8 cellular contexts compared by ENCODE assay signal in genomic region chr22:21952586-21953571, GRCh38. TPM values are rescaled to one million over a fixed set of nuclear protein-coding genes. Genes with fewer than 3 reads are reported as not detected.
A peak's percentile ranks its signal among the peaks of the same experiment; 100 is the strongest.
DNase-seq lines count a peak whose midpoint lies in the region; ATAC-seq, FAIRE-seq and TF ChIP-seq lines count a peak whose summit lies in the region.

Gene PPM1F, minus strand, starts transcription at chr22:21952848. Its CDS starts 6,800 bp downstream, at chr22:21946048.

- H3K27ac Mint-ChIP-seq in chondrocyte (ENCODE audit: unreplicated experiment) = peak within 1 kb of the TSS; percentile 78

- FAIRE-seq in GM12892 (lab: Jason Lieb, UNC) = peak; percentile 96

- no peaks in the 10 kb centered on the region for H3K27me3 ChIP-seq in kidney epithelial cell (ENCODE audit: control insufficient read depth, insufficient read depth, low read length)

- DNase-seq in GM12892 (ENCODE audit: insufficient read length) = peak; percentile 97
- peak; percentile 77 for DNase-seq in NCI-H345 (lab: John Stamatoyannopoulos, UW)
- peak; percentile 84 to 85 for DNase-seq in activated CD4-positive, alpha-beta T cell treated with anti-CD3 and anti-CD28 coated beads for 24 hours (ENCODE audit: low read depth in 2 of 2)
- no peak for DNase-seq in chondrocyte (ENCODE audit: low spot score)
- DNase-seq in kidney epithelial cell (ENCODE audit: low read depth) = no peak
- DNase-seq in stimulated activated CD4-positive, alpha-beta T cell treated with anti-CD3 and anti-CD28 coated beads, Interleukin-15, amount 100 ng/mL, for 24 hours = peak; percentile 92

- H3K4me3 ChIP-seq in kidney epithelial cell (ENCODE audit: low read depth, low read length) = peak within 1 kb of the TSS; percentile 86

- no peak for TF ChIP-seq POLR2A in GM12892 (IDR thresholded peaks at IDR 0.05; ENCODE audit: low read depth, low read length)

- ATAC-seq in HG02885 (IDR thresholded peaks at IDR 0.05; ENCODE audit: poor library complexity, unreplicated experiment) (peak; percentile 80), HG02884 (IDR thresholded peaks at IDR 0.05; ENCODE audit: unreplicated experiment) (no peak)

- peak within 1 kb of the TSS; percentile 84 for H3K4me3 Mint-ChIP-seq in chondrocyte (ENCODE audit: unreplicated experiment)

- TF ChIP-seq CTCF in chondrocyte (IDR thresholded peaks at IDR 0.05) (peak; percentile 86), kidney epithelial cell (IDR thresholded peaks at IDR 0.05; ENCODE audit: insufficient read depth, low read length, poor library complexity, severe bottlenecking) (peak; percentile 70)

- no peaks in the 10 kb centered on the region for H3K27me3 Mint-ChIP-seq in chondrocyte (ENCODE audit: low read depth)

- H3K4me1 Mint-ChIP-seq in chondrocyte (ENCODE audit: low read depth) = peaks cover 11% of the 10 kb centered on the region

- no peaks in the 10 kb centered on the region for H3K9me3 Mint-ChIP-seq in chondrocyte (ENCODE audit: low read depth)

- H3K36me3 ChIP-seq in kidney epithelial cell (ENCODE audit: control insufficient read depth, insufficient read depth, low read length) = no peaks in the 10 kb centered on the region

- no peaks in the 10 kb centered on the region for H3K36me3 Mint-ChIP-seq in chondrocyte (ENCODE audit: low read depth)

RNA-seq across cellular contexts. Expression of gene PPM1F, which starts in this region (rescaled TPM):
- polyA plus RNA-seq in GM12892 (2012; ENCODE audit: missing spikeins) = 3.8 TPM
- 26.2 to 32.3 TPM (median 28.1 TPM) in 3 replicates for total RNA-seq in chondrocyte
- total RNA-seq in kidney epithelial cell = 23.6 and 27.0 TPM in 2 replicates

Comparison
In these comparisons a context has a peak if more than half of its experiments do, and no peak if none do; other contexts are left out.
1. DNase-seq: peak in GM12892 (single experiment), NCI-H345 (single experiment), activated CD4-positive, alpha-beta T cell treated with anti-CD3 and anti-CD28 coated beads for 24 hours (2 of 2) and stimulated activated CD4-positive, alpha-beta T cell treated with anti-CD3 and anti-CD28 coated beads, Interleukin-15, amount 100 ng/mL, for 24 hours (single experiment); none in chondrocyte (single experiment) and kidney epithelial cell (single experiment).